ENCODE assay signal across 20 cellular contexts in the genomic region with DNA sequence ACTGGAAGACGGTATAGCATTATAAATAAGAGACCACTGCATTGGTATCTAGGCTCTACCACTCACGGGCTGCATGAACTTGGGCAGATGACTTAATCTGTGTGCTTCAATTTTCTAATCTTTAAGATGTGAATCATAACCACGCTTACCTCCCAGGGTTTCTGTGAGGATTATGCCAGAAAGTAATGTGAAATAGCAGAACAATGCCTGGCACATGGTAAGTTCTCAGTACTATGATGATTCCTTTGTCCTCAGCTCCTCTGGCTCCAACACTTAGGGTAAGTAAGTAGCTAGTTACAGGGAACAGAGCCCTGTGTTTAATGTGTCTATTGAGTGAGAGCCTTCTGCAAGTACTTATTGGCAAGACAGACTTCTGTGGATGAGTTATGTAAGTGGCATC. TPM values are rescaled to one million over a fixed set of nuclear protein-coding genes. Genes with fewer than 3 reads are reported as not detected.
DNase-seq lines count a peak whose midpoint lies in the region; ATAC-seq, FAIRE-seq and TF ChIP-seq lines count a peak whose summit lies in the region.
"Had no signal": no experiment of that assay in that cellular context is flagged by ENCODE, and none has a peak within 500 bp of the region (broad histone marks: within the 10 kb centered on the region; RNA-seq: fewer than 3 reads in every experiment).

No MANE protein-coding gene starts in this region.

- no peak overlapping the region for H3K9ac ChIP-seq in PC-3 (ENCODE audit: low read length)

- no peaks in the 10 kb centered on the region for H3K9me3 ChIP-seq in PC-3 (ENCODE audit: low read length)
- H3K9me3 ChIP-seq: prostate gland had no signal

- no peaks in the 10 kb centered on the region for H3K36me3 ChIP-seq in PC-3 (ENCODE audit: low read depth, low read length)
- H3K36me3 ChIP-seq: prostate gland had no signal

- 0 out of 2 replicates have a peak, but pooled peaks cover 5% of the 10 kb centered on the region for H3K4me1 ChIP-seq in PC-3 (ENCODE audit: insufficient read depth, low read length)
- H3K4me1 ChIP-seq: prostate gland had no signal

- intact Hi-C loops in PC-3 (cut with micrococcal nuclease), result no loop called here

- H3K4me3 ChIP-seq in PC-3 (ENCODE audit: low read length) (no peak overlapping the region), epithelial cell of proximal tubule (ENCODE audit: low read depth, low read length) (no peak overlapping the region), retinal pigment epithelial cell (ENCODE audit: low read length) (no peak overlapping the region)
- H3K4me3 ChIP-seq: prostate gland, SK-N-MC had no signal

- POLR2A ChIA-PET in PC-3 (lab: Charles Lee; ENCODE audit: unreplicated experiment), result no interaction called here

- H3K27ac ChIP-seq in PC-3 (ENCODE audit: low read length) (no peak overlapping the region), substantia nigra (ENCODE audit: low read depth, low read length, poor library complexity, severe bottlenecking) (no peak overlapping the region)
- H3K27ac ChIP-seq: prostate gland, SK-N-MC had no signal

- no TSS peak for BruUV-seq in PC-3 (replicated peaks; lab: Mats Ljungman, UMichigan)

- peak; percentile 53 for DNase-seq in H54 (ENCODE audit: insufficient read length, low spot score)
- peak; percentile 53 for DNase-seq in PC-3
- DNase-seq in epithelial cell of proximal tubule (ENCODE audit: low read depth), result peak; percentile 9
- DNase-seq in retinal pigment epithelial cell (ENCODE audit: low read depth), result peak; percentile 38
- no peak for DNase-seq in NCI-H146 treated with DMSO at 0.1 percent for 48 hours (lab: John Stamatoyannopoulos, UW; ENCODE audit: unreplicated experiment)
- DNase-seq in substantia nigra (lab: John Stamatoyannopoulos, UW), result no peak
- DNase-seq in GM12891 (ENCODE audit: insufficient read length, low spot score), result no peak
- no peak for DNase-seq in SHP77 treated with DMSO at 0.1 percent for 48 hours (lab: John Stamatoyannopoulos, UW)
- DNase-seq: activated CD4-positive, alpha-beta T cell treated with anti-CD3 and anti-CD28 coated beads for 4 hours; activated CD8-positive, alpha-beta memory T cell treated with anti-CD3 and anti-CD28 coated beads, Interleukin-2, amount 50 U/mL, for 48 hours; C1 segment of cervical spinal cord; NCI-H187 treated with DMSO at 0.1 percent for 48 hours; NCI-H510A treated with DMSO at 0.1 percent for 48 hours; nephron progenitor cell; stimulated activated naive CD4-positive, alpha-beta T cell treated with Interleukin-2 at 50 U/mL for 16 hours had no signal

- H3K27me3 ChIP-seq in PC-3 (ENCODE audit: low read length), result peaks cover 6% of the 10 kb centered on the region

- TF ChIP-seq POLR2A in H54 (IDR thresholded peaks at IDR 0.05; ENCODE audit: low read depth, low read length), result no peak
- no peak for TF ChIP-seq POLR2A in GM12891 (IDR thresholded peaks at IDR 0.05; ENCODE audit: low read depth, low read length)

- H3K4me2 ChIP-seq in PC-3 (ENCODE audit: low read length), result no peak overlapping the region

- CTCF ChIA-PET in PC-3 (lab: Charles Lee), result no interaction called here

- H4K20me1 ChIP-seq in PC-3 (ENCODE audit: low read length), result no peaks in the 10 kb centered on the region

- no peaks in the 10 kb centered on the region for H3K79me2 ChIP-seq in PC-3 (ENCODE audit: low read length)

- no peaks in the 10 kb centered on the region for H3F3A ChIP-seq in PC-3 (ENCODE audit: low read length, unreplicated experiment)

- ATAC-seq in PC-3, result peak; percentile 32
- ATAC-seq: esophagus mucosa had no signal

- no peak overlapping the region for H2AFZ ChIP-seq in PC-3 (ENCODE audit: low read length)

- H3K9me2 ChIP-seq in PC-3 (replicated peaks; ENCODE audit: low read length), result no peaks in the 10 kb centered on the region

- FAIRE-seq in H54 (lab: Jason Lieb, UNC) (peak; percentile 78), GM12891 (lab: Jason Lieb, UNC) (no peak)
- FAIRE-seq: keratinocyte had no signal

- no peak for TF ChIP-seq CTCF in PC-3 (conservative IDR thresholded peaks at IDR 0.05; ENCODE audit: low read depth, low read length)
- TF ChIP-seq CTCF in epithelial cell of proximal tubule (conservative IDR thresholded peaks at IDR 0.05; ENCODE audit: low read depth, low read length), result no peak
- TF ChIP-seq CTCF in retinal pigment epithelial cell (conservative IDR thresholded peaks at IDR 0.05; ENCODE audit: low read depth, low read length), result no peak

TF ChIP-seq in GM12891, 5 proteins besides CTCF, POLR2A, EP300 and RAD21:
- no peak for TF ChIP-seq POU2F2 (IDR thresholded peaks at IDR 0.05; ENCODE audit: low read depth, low read length)
- no peak for TF ChIP-seq TAF1 (IDR thresholded peaks at IDR 0.05; ENCODE audit: low read depth, low read length)
- TF ChIP-seq SPI1 (IDR thresholded peaks at IDR 0.05; ENCODE audit: low read depth, low read length), result no peak
- TF ChIP-seq PAX5 (IDR thresholded peaks at IDR 0.05; ENCODE audit: insufficient read depth, low read length, severe bottlenecking), result no peak
- TF ChIP-seq POLR2AphosphoS5 (IDR thresholded peaks at IDR 0.05; ENCODE audit: low read depth, low read length), result no peak
TF ChIP-seq in GM12891: peak in this region for 0.

RNA-seq across cellular contexts. Expression of gene POU4F3, which starts 31.1 kb away (rescaled TPM):
- total RNA-seq in PC-3 (2014; rRNA removed), result not detected in 2 replicates
- total RNA-seq in epithelial cell of proximal tubule, result 0.07 TPM in 1 of 2 replicates, not detected in the other
- polyA plus RNA-seq in GM12891 (2012; ENCODE audit: low read depth, missing spikeins), result not detected
- total RNA-seq: esophagus mucosa, mesenteric fat pad, prostate gland had no signal

Comparison
In these comparisons a context has a peak if more than half of its experiments do, and no peak if none do; other contexts are left out.
1. DNase-seq: peak in H54 (single experiment), PC-3 (single experiment), epithelial cell of proximal tubule (single experiment) and retinal pigment epithelial cell (single experiment); none in NCI-H146 treated with DMSO at 0.1 percent for 48 hours (single experiment), substantia nigra (0 of 49), GM12891 (single experiment) and SHP77 treated with DMSO at 0.1 percent for 48 hours (single experiment).